In the genomic region with DNA sequence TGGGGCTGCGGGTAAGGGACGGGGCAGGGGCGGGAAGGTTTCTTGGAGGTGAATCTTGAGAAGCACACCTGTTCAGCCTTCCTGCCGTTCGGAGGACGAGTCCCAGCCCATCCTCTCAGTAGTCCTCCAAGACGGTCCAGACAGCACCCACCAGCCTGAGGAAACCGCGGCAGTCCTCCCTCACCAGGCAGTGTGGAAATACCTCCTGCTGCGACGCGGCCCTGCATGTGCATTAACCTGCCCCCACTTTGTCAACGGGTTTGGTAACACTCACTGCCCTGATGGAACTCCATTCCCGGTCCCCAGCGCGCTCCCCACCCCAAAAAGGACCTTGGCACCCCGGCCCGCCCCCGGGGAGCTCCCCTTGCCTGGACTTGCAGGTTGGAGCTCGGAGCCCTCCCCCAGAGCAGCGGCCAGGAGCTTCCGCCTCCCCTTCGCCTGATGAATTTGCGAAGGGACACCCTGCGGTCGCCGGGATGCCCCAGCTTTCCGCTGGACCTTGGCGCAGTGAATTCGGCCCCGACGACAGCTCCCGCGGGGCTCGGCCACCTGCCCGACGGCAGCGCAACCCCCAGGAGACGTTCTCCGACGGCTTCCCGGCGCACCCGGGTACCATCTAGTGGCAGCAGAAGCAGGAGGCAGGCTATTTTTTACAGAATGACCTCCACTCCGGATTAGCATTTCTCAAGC, we compare ENCODE assay signal across 8 cellular contexts. TPM values are rescaled to one million over a fixed set of nuclear protein-coding genes. Genes with fewer than 3 reads are reported as not detected.
DNase-seq lines count a peak whose midpoint lies in the region; ATAC-seq and TF ChIP-seq lines count a peak whose summit lies in the region.

No MANE protein-coding gene starts in this region.

- DNase-seq in DMS53 (lab: John Stamatoyannopoulos, UW) (peak; percentile 82), UCSD-AML1 (lab: John Stamatoyannopoulos, UW; ENCODE audit: unreplicated experiment) (peak; percentile 16), brain microvascular endothelial cell (peak; percentile 14), kidney epithelial cell (ENCODE audit: low read depth) (no peak), GF-D8 (lab: John Stamatoyannopoulos, UW) (no peak), SW480 (ENCODE audit: low spot score) (no peak)
- peak; percentile 19 for DNase-seq in stimulated activated CD8-positive, alpha-beta memory T cell treated with anti-CD3 and anti-CD28 coated beads, Interleukin-12 subunit alpha, Interleukin-12 subunit beta, amount 100 ng/mL, for 24 hours (ENCODE audit: extremely low read depth)

- no peak overlapping the region for H3K27ac ChIP-seq in brain microvascular endothelial cell

- in situ Hi-C loops in brain microvascular endothelial cell (cut with HindIII; ENCODE audit: low pct_ligation_motif_present, low sequenced_read_pairs), result no loop called here

- peak; percentile 80 for TF ChIP-seq CTCF in brain microvascular endothelial cell (IDR thresholded peaks at IDR 0.05; ENCODE audit: low read depth, low read length, missing control alignments)
- peak; percentile 74 for TF ChIP-seq CTCF in kidney epithelial cell (IDR thresholded peaks at IDR 0.05; ENCODE audit: insufficient read depth, low read length, poor library complexity, severe bottlenecking)

- H3K4me3 ChIP-seq in brain microvascular endothelial cell (ENCODE audit: low read depth, low read length) (peak overlapping the region; percentile 9), kidney epithelial cell (ENCODE audit: low read depth, low read length) (peak overlapping the region; percentile 17)

- H3K36me3 ChIP-seq in brain microvascular endothelial cell (replicated peaks), result no peaks in the 10 kb centered on the region
- no peaks in the 10 kb centered on the region for H3K36me3 ChIP-seq in kidney epithelial cell (ENCODE audit: control insufficient read depth, insufficient read depth, low read length)

- peaks cover 7% of the 10 kb centered on the region for H3K27me3 ChIP-seq in brain microvascular endothelial cell (replicated peaks)
- H3K27me3 ChIP-seq in kidney epithelial cell (ENCODE audit: control insufficient read depth, insufficient read depth, low read length), result peaks cover 8% of the 10 kb centered on the region

- ATAC-seq in HG02759 (IDR thresholded peaks at IDR 0.05; ENCODE audit: unreplicated experiment), result peak; percentile 68

RNA-seq across cellular contexts. Expression of a gene that starts 31.5 kb away (rescaled TPM):
- 0.07 and 0.13 TPM in 2 replicates for total RNA-seq in kidney epithelial cell

Comparison
In these comparisons a context has a peak if more than half of its experiments do, and no peak if none do; other contexts are left out.
1. DNase-seq: peak in DMS53 (single experiment), UCSD-AML1 (single experiment), brain microvascular endothelial cell (single experiment) and stimulated activated CD8-positive, alpha-beta memory T cell treated with anti-CD3 and anti-CD28 coated beads, Interleukin-12 subunit alpha, Interleukin-12 subunit beta, amount 100 ng/mL, for 24 hours (single experiment); none in kidney epithelial cell (single experiment), GF-D8 (single experiment) and SW480 (single experiment).